Comparison of ENCODE assay signal across 11 cellular contexts in genomic region chr22:40412441-40412840, GRCh38. TPM values are rescaled to one million over a fixed set of nuclear protein-coding genes. Genes with fewer than 3 reads are reported as not detected.
DNase-seq lines count a peak whose midpoint lies in the region; ATAC-seq and TF ChIP-seq lines count a peak whose summit lies in the region.
"Had no signal": no experiment of that assay in that cellular context is flagged by ENCODE, and none has a peak within 500 bp of the region (broad histone marks: within the 10 kb centered on the region; RNA-seq: fewer than 3 reads in every experiment).

No MANE protein-coding gene starts in this region.

- H3K4me3 Mint-ChIP-seq in activated T-helper 1 cell treated with anti-CD3 and anti-CD28 coated beads, Interleukin-12 subunit alpha, Interleukin-12 subunit beta, Interleukin-2, Interleukin-4 antibody, amounts not matched to agents 30 ng/mL and 10 ng/mL and 1 ng/mL, durations not matched to agents 14 hours and 24 hours and 36 hours, result no peak overlapping the region
- H3K4me3 Mint-ChIP-seq in immature natural killer cell, result no peak overlapping the region

- H2AFZ ChIP-seq in osteoblast (ENCODE audit: low read length), result no peak overlapping the region

- intact Hi-C loops in activated T-helper 1 cell treated with anti-CD3 and anti-CD28 coated beads, Interleukin-12 subunit alpha, Interleukin-12 subunit beta, Interleukin-2, Interleukin-4 antibody, amounts not matched to agents 30 ng/mL and 10 ng/mL and 1 ng/mL, durations not matched to agents 14 hours and 24 hours and 36 hours (cut with micrococcal nuclease), result no loop called here

- no peaks in the 10 kb centered on the region for H3K9me3 Mint-ChIP-seq in activated T-helper 1 cell treated with anti-CD3 and anti-CD28 coated beads, Interleukin-12 subunit alpha, Interleukin-12 subunit beta, Interleukin-2, Interleukin-4 antibody, amounts not matched to agents 30 ng/mL and 10 ng/mL and 1 ng/mL, durations not matched to agents 14 hours and 24 hours and 36 hours
- no peaks in the 10 kb centered on the region for H3K9me3 Mint-ChIP-seq in immature natural killer cell

- no peaks in the 10 kb centered on the region for H3K79me2 ChIP-seq in osteoblast (ENCODE audit: insufficient read depth, low read length)

- H3K9me3 ChIP-seq in osteoblast (ENCODE audit: low read depth, low read length), result no peaks in the 10 kb centered on the region

- no peak overlapping the region for H3K4me3 ChIP-seq in osteoblast (ENCODE audit: insufficient read depth, low read length)
- H3K4me3 ChIP-seq: K562 had no signal

- no peak overlapping the region for H3K4me2 ChIP-seq in osteoblast (ENCODE audit: insufficient read depth, low read length)

- peaks cover 47% of the 10 kb centered on the region for H3K36me3 ChIP-seq in osteoblast (ENCODE audit: insufficient read depth, low read length)

- H3K27me3 ChIP-seq in osteoblast (ENCODE audit: insufficient read depth, low read length), result no peaks in the 10 kb centered on the region

- H3K27ac Mint-ChIP-seq in activated T-helper 1 cell treated with anti-CD3 and anti-CD28 coated beads, Interleukin-12 subunit alpha, Interleukin-12 subunit beta, Interleukin-2, Interleukin-4 antibody, amounts not matched to agents 30 ng/mL and 10 ng/mL and 1 ng/mL, durations not matched to agents 14 hours and 24 hours and 36 hours, result no peak overlapping the region
- peak overlapping the region in 3 of 6 donors; percentile 10 to 41 (median 14) for H3K27ac Mint-ChIP-seq in immature natural killer cell

- H3K4me1 Mint-ChIP-seq in activated T-helper 1 cell treated with anti-CD3 and anti-CD28 coated beads, Interleukin-12 subunit alpha, Interleukin-12 subunit beta, Interleukin-2, Interleukin-4 antibody, amounts not matched to agents 30 ng/mL and 10 ng/mL and 1 ng/mL, durations not matched to agents 14 hours and 24 hours and 36 hours (ENCODE audit: low read depth), result peaks cover 18% of the 10 kb centered on the region
- H3K4me1 Mint-ChIP-seq in immature natural killer cell, result peaks cover 24 to 39% of the 10 kb centered on the region in 2 donors

- H4K20me1 ChIP-seq in osteoblast (ENCODE audit: insufficient read depth, low read length), result peaks cover 5% of the 10 kb centered on the region

- no peak for TF ChIP-seq CTCF in osteoblast (IDR thresholded peaks at IDR 0.05; ENCODE audit: extremely low read depth, low read depth, low read length)

- ATAC-seq in GM18498 (IDR thresholded peaks at IDR 0.05; ENCODE audit: unreplicated experiment), result peak; percentile 55
- peak; percentile 48 for ATAC-seq in HG02759 (IDR thresholded peaks at IDR 0.05; ENCODE audit: unreplicated experiment)
- ATAC-seq: K562, left lobe of liver, SK-N-SH treated with all-trans-retinoic acid at 6 μM for 48 hours had no signal

- no peaks in the 10 kb centered on the region for H3K4me1 ChIP-seq in osteoblast (ENCODE audit: insufficient read depth, low read length)

- DNase-seq in RPMI8226 (peak; percentile 74), osteoblast (ENCODE audit: insufficient read length, low spot score, missing footprints) (peak; percentile 79), amniotic stem cell (lab: John Stamatoyannopoulos, UW) (no peak), immature natural killer cell (no peak)
- no peak for DNase-seq in activated T-helper 1 cell treated with anti-CD3 and anti-CD28 coated beads, Interleukin-12 subunit alpha, Interleukin-12 subunit beta, Interleukin-2, Interleukin-4 antibody, amounts not matched to agents 30 ng/mL and 10 ng/mL and 1 ng/mL, durations not matched to agents 14 hours and 24 hours and 36 hours (ENCODE audit: low spot score)
- DNase-seq: NCI-H446 had no signal

- no peak overlapping the region for H3K27ac ChIP-seq in osteoblast (ENCODE audit: low read depth, low read length)

- peaks cover 22% of the 10 kb centered on the region for H3K36me3 Mint-ChIP-seq in activated T-helper 1 cell treated with anti-CD3 and anti-CD28 coated beads, Interleukin-12 subunit alpha, Interleukin-12 subunit beta, Interleukin-2, Interleukin-4 antibody, amounts not matched to agents 30 ng/mL and 10 ng/mL and 1 ng/mL, durations not matched to agents 14 hours and 24 hours and 36 hours (ENCODE audit: low read depth)
- peaks cover 3 to 23% (median 11%) of the 10 kb centered on the region in 3 donors for H3K36me3 Mint-ChIP-seq in immature natural killer cell

- H3K27me3 Mint-ChIP-seq in activated T-helper 1 cell treated with anti-CD3 and anti-CD28 coated beads, Interleukin-12 subunit alpha, Interleukin-12 subunit beta, Interleukin-2, Interleukin-4 antibody, amounts not matched to agents 30 ng/mL and 10 ng/mL and 1 ng/mL, durations not matched to agents 14 hours and 24 hours and 36 hours (ENCODE audit: insufficient read depth), result no peaks in the 10 kb centered on the region
- H3K27me3 Mint-ChIP-seq in immature natural killer cell (ENCODE audit: low read depth in 3 of 3), result peaks cover 0 to 17% (median 8%) of the 10 kb centered on the region in 3 donors

RNA-seq across cellular contexts. Expression of gene SGSM3, which starts 42.0 kb away (rescaled TPM):
- total RNA-seq in osteoblast, result 31.2 and 35.5 TPM in 2 replicates
- total RNA-seq in activated T-helper 1 cell treated with anti-CD3 and anti-CD28 coated beads, Interleukin-12 subunit alpha, Interleukin-12 subunit beta, Interleukin-2, Interleukin-4 antibody, amounts not matched to agents 30 ng/mL and 10 ng/mL and 1 ng/mL, durations not matched to agents 14 hours and 24 hours and 36 hours, result 46.2 and 53.2 TPM in 2 replicates
- 10 to 100 TPM; 51.7 to 67.5 (median 59.5) TPM for polyA plus RNA-seq in immature natural killer cell

Comparison
In these comparisons a context has a peak if more than half of its experiments do, and no peak if none do; other contexts are left out.
1. DNase-seq: peak in RPMI8226 (single experiment) and osteoblast (single experiment); none in amniotic stem cell (single experiment), activated T-helper 1 cell treated with anti-CD3 and anti-CD28 coated beads, Interleukin-12 subunit alpha, Interleukin-12 subunit beta, Interleukin-2, Interleukin-4 antibody, amounts not matched to agents 30 ng/mL and 10 ng/mL and 1 ng/mL, durations not matched to agents 14 hours and 24 hours and 36 hours (single experiment) and immature natural killer cell (0 of 3).